In genomic region chr2:186718895-186719294, GRCh38 we compare ENCODE assay signal across 27 cellular contexts. TPM values are rescaled to one million over a fixed set of nuclear protein-coding genes. Genes with fewer than 3 reads are reported as not detected.
DNase-seq lines count a peak whose midpoint lies in the region; ATAC-seq, FAIRE-seq and TF ChIP-seq lines count a peak whose summit lies in the region.
"Had no signal": no experiment of that assay in that cellular context is flagged by ENCODE, and none has a peak within 500 bp of the region (broad histone marks: within the 10 kb centered on the region; RNA-seq: fewer than 3 reads in every experiment).

No MANE protein-coding gene starts in this region.

- no peak overlapping the region for H3K4ac ChIP-seq in H1 (replicated peaks; ENCODE audit: insufficient read length, low read depth, low read length)

- no peak overlapping the region for H2BK120ac ChIP-seq in H1 (replicated peaks; ENCODE audit: low read depth, low read length)

- H3K4me2 ChIP-seq in H1 (ENCODE audit: insufficient read depth in 1 of 2, low read depth in 2 of 2, low read length in 2 of 2) (peak overlapping the region; percentile 46 to 61), neural progenitor cell (peak overlapping the region; percentile 67)

- H4K20me1 ChIP-seq in H1 (replicated peaks in 1 of 2; ENCODE audit: control insufficient read depth in 1 of 2, insufficient read depth in 2 of 2, low read length in 2 of 2) = no peaks in the 10 kb centered on the region
- no peaks in the 10 kb centered on the region for H4K20me1 ChIP-seq in neural progenitor cell (ENCODE audit: low read depth)

- H4K8ac ChIP-seq in H1 (ENCODE audit: extremely low read depth, insufficient read depth, low read length) = no peak overlapping the region

- CTCF ChIA-PET in H1 (lab: Charles Lee; ENCODE audit: partially characterized antibody) = no interaction called here

- H3K36me3 Mint-ChIP-seq in neural progenitor cell = peaks cover 14% of the 10 kb centered on the region
- H3K36me3 Mint-ChIP-seq in immature natural killer cell = no peaks in the 10 kb centered on the region
- no peaks in the 10 kb centered on the region for H3K36me3 Mint-ChIP-seq in activated naive CD4-positive, alpha-beta T cell treated with anti-CD3 and anti-CD28 coated beads, Interleukin-2, amount 50 U/mL, for 72 hours
- H3K36me3 Mint-ChIP-seq: CD14-positive monocyte; natural killer cell treated with Interleukin-12 subunit alpha and Interleukin-12 subunit beta and Interleukin-15 and Interleukin-18, amount 100 ng/mL, for 72 hours had no signal

- POLR2A ChIA-PET in H1 (lab: Charles Lee; ENCODE audit: partially characterized antibody) = no interaction called here

- H3K27ac Mint-ChIP-seq in neural progenitor cell (peak overlapping the region; percentile 75), immature natural killer cell (no peak overlapping the region)
- no peak overlapping the region for H3K27ac Mint-ChIP-seq in activated naive CD4-positive, alpha-beta T cell treated with anti-CD3 and anti-CD28 coated beads, Interleukin-2, amount 50 U/mL, for 72 hours
- H3K27ac Mint-ChIP-seq: activated B cell treated with CpG ODN at 0.5 μM for 24 hours; activated naive CD8-positive, alpha-beta T cell treated with anti-CD3 and anti-CD28 coated beads, Interleukin-2, amount 50 U/mL, for 24 hours; CD14-positive monocyte; natural killer cell treated with Interleukin-12 subunit alpha and Interleukin-12 subunit beta and Interleukin-15 and Interleukin-18, amount 100 ng/mL, for 72 hours had no signal

- no peak for TF ChIP-seq POLR2A in H1 (IDR thresholded peaks at IDR 0.05; ENCODE audit: control extremely low read depth in 1 of 2, low read depth in 2 of 2, low read length in 2 of 2)

- peaks cover 31% of the 10 kb centered on the region for H3F3A ChIP-seq in neural progenitor cell (ENCODE audit: low read depth)

- no peaks in the 10 kb centered on the region for H3K23me2 ChIP-seq in H1 (ENCODE audit: low read depth, low read length)

- H3K27ac ChIP-seq in HUES48 (ENCODE audit: low read depth, low read length) = peak overlapping the region; percentile 68
- H3K27ac ChIP-seq in H1 (ENCODE audit: low read depth, low read length) = no peak overlapping the region
- peak overlapping the region; percentile 82 for H3K27ac ChIP-seq in neural progenitor cell
- H3K27ac ChIP-seq: left ventricle myocardium inferior, testis, uterus had no signal

- no peak overlapping the region for H3K23ac ChIP-seq in H1 (ENCODE audit: insufficient read length)

- no peak for TF ChIP-seq EP300 in H1 (IDR thresholded peaks at IDR 0.05; ENCODE audit: borderline replicate concordance in 1 of 2, low read depth in 2 of 2, low read length in 2 of 2)

- no peaks in the 10 kb centered on the region for H3K27me3 Mint-ChIP-seq in neural progenitor cell (ENCODE audit: insufficient read depth, low read depth)
- H3K27me3 Mint-ChIP-seq in immature natural killer cell (ENCODE audit: low read depth in 3 of 3) = peaks cover 0 to 5% (median 2%) of the 10 kb centered on the region in 3 donors
- H3K27me3 Mint-ChIP-seq: activated B cell treated with CpG ODN at 0.5 μM for 24 hours; activated naive CD8-positive, alpha-beta T cell treated with anti-CD3 and anti-CD28 coated beads, Interleukin-2, amount 50 U/mL, for 24 hours had no signal

- no peak overlapping the region for H2BK15ac ChIP-seq in H1 (ENCODE audit: low read length)

- no peaks in the 10 kb centered on the region for H3K9me3 ChIP-seq in HUES48 (ENCODE audit: control insufficient read depth, insufficient read depth, low read length)
- H3K9me3 ChIP-seq in H1 (ENCODE audit: insufficient read depth in 2 of 2, low read depth in 1 of 2, low read length in 1 of 2) = no peaks in the 10 kb centered on the region
- H3K9me3 ChIP-seq in neural progenitor cell (ENCODE audit: low read depth) = no peaks in the 10 kb centered on the region
- H3K9me3 ChIP-seq: left ventricle myocardium inferior, testis, uterus had no signal

- H3K9me3 Mint-ChIP-seq in neural progenitor cell (peaks cover 7% of the 10 kb centered on the region), immature natural killer cell (peaks cover 0 to 4% (median 0%) of the 10 kb centered on the region in 6 donors)
- H3K9me3 Mint-ChIP-seq in activated naive CD4-positive, alpha-beta T cell treated with anti-CD3 and anti-CD28 coated beads, Interleukin-2, amount 50 U/mL, for 72 hours = no peaks in the 10 kb centered on the region
- H3K9me3 Mint-ChIP-seq: activated B cell treated with CpG ODN at 0.5 μM for 24 hours; activated naive CD8-positive, alpha-beta T cell treated with anti-CD3 and anti-CD28 coated beads, Interleukin-2, amount 50 U/mL, for 24 hours; natural killer cell treated with Interleukin-12 subunit alpha and Interleukin-12 subunit beta and Interleukin-15 and Interleukin-18, amount 100 ng/mL, for 72 hours had no signal

- no peak for ATAC-seq in GM21390 (IDR thresholded peaks at IDR 0.05; ENCODE audit: unreplicated experiment)
- ATAC-seq in activated naive CD4-positive, alpha-beta T cell treated with anti-CD3 and anti-CD28 coated beads, Interleukin-2, amount 50 U/mL, for 72 hours = no peak
- ATAC-seq: activated naive CD8-positive, alpha-beta T cell treated with anti-CD3 and anti-CD28 coated beads, Interleukin-2, amount 50 U/mL, for 24 hours; natural killer cell treated with Interleukin-12 subunit alpha and Interleukin-12 subunit beta and Interleukin-15 and Interleukin-18, amount 100 ng/mL, for 72 hours; SK-N-SH treated with all-trans-retinoic acid at 6 μM for 48 hours had no signal

- peak overlapping the region; percentile 73 for H3K4me3 Mint-ChIP-seq in neural progenitor cell
- no peak overlapping the region for H3K4me3 Mint-ChIP-seq in immature natural killer cell
- H3K4me3 Mint-ChIP-seq: activated B cell treated with CpG ODN at 0.5 μM for 24 hours; activated naive CD8-positive, alpha-beta T cell treated with anti-CD3 and anti-CD28 coated beads, Interleukin-2, amount 50 U/mL, for 24 hours; CD14-positive monocyte; natural killer cell treated with Interleukin-12 subunit alpha and Interleukin-12 subunit beta and Interleukin-15 and Interleukin-18, amount 100 ng/mL, for 72 hours had no signal

- H3K56ac ChIP-seq in H1 (replicated peaks; ENCODE audit: insufficient read length, low read depth, low read length) = no peak overlapping the region

- peaks cover 58% of the 10 kb centered on the region for H3K4me1 Mint-ChIP-seq in neural progenitor cell
- H3K4me1 Mint-ChIP-seq in immature natural killer cell = no peaks in the 10 kb centered on the region
- H3K4me1 Mint-ChIP-seq: activated B cell treated with CpG ODN at 0.5 μM for 24 hours; activated naive CD8-positive, alpha-beta T cell treated with anti-CD3 and anti-CD28 coated beads, Interleukin-2, amount 50 U/mL, for 24 hours; CD14-positive monocyte had no signal

- no peaks in the 10 kb centered on the region for H3K27me3 ChIP-seq in HUES48 (ENCODE audit: control insufficient read depth, insufficient read depth, low read length)
- no peaks in the 10 kb centered on the region for H3K27me3 ChIP-seq in H1 (replicated peaks in 1 of 4; ENCODE audit: control insufficient read depth in 3 of 4, extremely low read depth in 1 of 4, insufficient read depth in 3 of 4, low read length in 3 of 4)
- H3K27me3 ChIP-seq in neural progenitor cell = no peaks in the 10 kb centered on the region
- H3K27me3 ChIP-seq: testis, uterus had no signal

- H3K36me3 ChIP-seq in HUES48 (ENCODE audit: control insufficient read depth, insufficient read depth, low read length) (no peaks in the 10 kb centered on the region), H1 (ENCODE audit: control insufficient read depth in 2 of 4, insufficient read depth in 4 of 4, low read length in 3 of 4) (no peaks in the 10 kb centered on the region), neural progenitor cell (no peaks in the 10 kb centered on the region)
- H3K36me3 ChIP-seq: left ventricle myocardium inferior, uterus had no signal

- TF ChIP-seq RAD21 in H1 (IDR thresholded peaks at IDR 0.05 in 1 of 2, conservative IDR thresholded peaks at IDR 0.05 in 1 of 2; ENCODE audit: low read depth in 2 of 2, low read length in 2 of 2) = no peak

- H2AFZ ChIP-seq in H1 (ENCODE audit: low read length) (no peak overlapping the region), neural progenitor cell (replicated peaks) (no peak overlapping the region)

- no peak overlapping the region for H3K18ac ChIP-seq in H1 (ENCODE audit: extremely low read depth, low read length)

- H4K5ac ChIP-seq in H1 (ENCODE audit: insufficient read length, low read depth, low read length) = no peak overlapping the region

- TF ChIP-seq CTCF in H1 (IDR thresholded peaks at IDR 0.05; ENCODE audit: control extremely low read depth in 1 of 3, insufficient read depth in 1 of 3, low read depth in 1 of 3, low read length in 3 of 3) = no peak
- no peak for TF ChIP-seq CTCF in neural progenitor cell (IDR thresholded peaks at IDR 0.05)

- peak; percentile 65 for FAIRE-seq in H1 (lab: Jason Lieb, UNC)
- FAIRE-seq: bronchial epithelial cell, D721Med had no signal

- H2BK12ac ChIP-seq in H1 (ENCODE audit: low read depth, low read length) = no peak overlapping the region

- H3K79me2 ChIP-seq in H1 (ENCODE audit: control insufficient read depth in 1 of 2, insufficient read depth in 2 of 2, low read length in 2 of 2) = peaks cover 0 to 11% of the 10 kb centered on the region in 2 experiments; a peak in 2 of 4 replicates
- peaks cover 7% of the 10 kb centered on the region for H3K79me2 ChIP-seq in neural progenitor cell (ENCODE audit: low read depth)

- no peak overlapping the region for H4K91ac ChIP-seq in H1 (replicated peaks; ENCODE audit: insufficient read length, low read length)

- H3K79me1 ChIP-seq in H1 (ENCODE audit: low read depth, low read length) = 0 out of 2 replicates have a peak, but pooled peaks cover 2% of the 10 kb centered on the region

- peak overlapping the region; percentile 3; the same call in 1 of the 2 replicates for H3K4me3 ChIP-seq in HUES48 (ENCODE audit: low read depth, low read length)
- H3K4me3 ChIP-seq in H1 (ENCODE audit: extremely low read depth in 1 of 4, insufficient read depth in 2 of 4, low read depth in 3 of 4, low read length in 4 of 4) = peak overlapping the region in 2 of 4 experiments; percentile 11 to 33; a peak in 2 of 8 replicates
- H3K4me3 ChIP-seq in neural progenitor cell = peak overlapping the region; percentile 26
- H3K4me3 ChIP-seq: left ventricle myocardium inferior, testis, uterus had no signal

- H2BK5ac ChIP-seq in H1 (ENCODE audit: low read depth, low read length) = no peak overlapping the region; the same call in 1 of the 2 replicates

- H2BK20ac ChIP-seq in H1 (ENCODE audit: low read length) = no peak overlapping the region

- DNase-seq in NCI-H2227 treated with DMSO at 0.1 percent for 48 hours (lab: John Stamatoyannopoulos, UW) (peak; percentile 85), H1 (ENCODE audit: low read depth in 1 of 2, low spot score in 2 of 2) (no peak), neural progenitor cell (ENCODE audit: low spot score) (peak; percentile 44), immature natural killer cell (no peak), NCI-H1436 (lab: John Stamatoyannopoulos, UW) (no peak)
- DNase-seq in activated naive CD4-positive, alpha-beta T cell treated with anti-CD3 and anti-CD28 coated beads, Interleukin-2, amount 50 U/mL, for 72 hours (ENCODE audit: low spot score in 2 of 2) = no peak
- DNase-seq: activated B cell treated with CpG ODN at 0.5 μM for 24 hours; activated CD4-positive, alpha-beta T cell treated with anti-CD3 and anti-CD28 coated beads, Interleukin-2, amount 50 U/mL, for 4 hours; activated CD8-positive, alpha-beta memory T cell treated with anti-CD3 and anti-CD28 coated beads, Interleukin-2, amount 50 U/mL, for 48 hours; activated effector memory CD4-positive, alpha-beta T cell treated with anti-CD3 and anti-CD28 coated beads, Interleukin-2, amount 50 U/mL, for 16 hours; activated naive CD8-positive, alpha-beta T cell treated with anti-CD3 and anti-CD28 coated beads, Interleukin-2, amount 50 U/mL, for 24 hours; cortex of kidney; HCEC 1CT; left ventricle myocardium inferior; midbrain; NCI-H2029; NCI-H524 treated with DMSO at 0.1 percent for 48 hours; stimulated activated CD4-positive, alpha-beta T cell treated with anti-CD3 and anti-CD28 coated beads, Interleukin-1b, Interleukin-23, amount 100 ng/mL, for 48 hours; testis; uterus had no signal

- WGBS in H1 (ENCODE audit: extremely low coverage in 1 of 2, insufficient coverage in 1 of 2, insufficient read length in 1 of 2, insufficient replicate concordance in 2 of 2, low coverage in 1 of 2, low lambda C conversion rate in 2 of 2, missing lambda C conversion rate in 1 of 2), 2 experiments = 25% methylated on average over 4 of the region's 4 CpGs; no CpG with 5 or more reads in 1 of the 2 experiments

- H3K4me1 ChIP-seq in HUES48 (ENCODE audit: control insufficient read depth, insufficient read depth, low read length) (peaks cover 47% of the 10 kb centered on the region), H1 (replicated peaks in 1 of 4; ENCODE audit: control insufficient read depth in 3 of 4, insufficient read depth in 4 of 4, low read length in 3 of 4) (peaks cover 0 to 13% (median 5%) of the 10 kb centered on the region in 4 experiments; a peak in 4 of 7 replicates), neural progenitor cell (peaks cover 46% of the 10 kb centered on the region)
- H3K4me1 ChIP-seq: left ventricle myocardium inferior, testis, uterus had no signal

- no peak overlapping the region for H2AK5ac ChIP-seq in H1 (ENCODE audit: low read depth, low read length)

- H3K14ac ChIP-seq in H1 (ENCODE audit: insufficient read length) = no peak overlapping the region

- H3K9ac ChIP-seq in HUES48 (ENCODE audit: low read depth, low read length) (no peak overlapping the region), H1 (replicated peaks in 1 of 4; ENCODE audit: extremely low read depth in 1 of 4, low read depth in 3 of 4, low read length in 3 of 4) (no peak overlapping the region), neural progenitor cell (no peak overlapping the region)

RNA-seq across cellular contexts. Expression of gene FAM171B, which starts 25.0 kb away (rescaled TPM):
- 30.1 and 36.2 TPM in 2 replicates for total RNA-seq in H1 (2021; fragmentation: NEBNext Ultra II Directional; extraction: Animal tissue kit (Norgen Biotek cat#: 25700))
- 2.5 and 4.6 TPM in 2 replicates for polyA plus RNA-seq in H1 (2011; rRNA removed)
- polyA plus RNA-seq in H1 (2011; cell fraction: cytosol; rRNA removed) = 4.0 TPM
- polyA plus RNA-seq in H1 (2011; cell fraction: nucleus; rRNA removed) = 6.1 TPM
- polyA plus RNA-seq in H1 (2012, experiment 1 of 2) = 4.8 to 8.0 TPM (median 6.2 TPM) in 4 replicates
- 0.56 TPM for polyA plus RNA-seq in H1 (2012, experiment 2 of 2)
- 19.2 TPM for polyA plus RNA-seq in H1 (2013, experiment 1 of 2)
- polyA plus RNA-seq in H1 (2013, experiment 2 of 2) = 18.9 TPM
- polyA minus RNA-seq in H1 (2011; rRNA and poly(A)+ RNA removed) = 31.0 and 46.7 TPM in 2 replicates
- 9.2 TPM for polyA minus RNA-seq in H1 (2011; cell fraction: cytosol; rRNA and poly(A)+ RNA removed)
- 47.8 TPM for polyA minus RNA-seq in H1 (2011; cell fraction: nucleus; rRNA and poly(A)+ RNA removed)
- 17.2 and 28.4 TPM in 2 replicates for total RNA-seq in neural progenitor cell (ENCODE audit: low replicate concordance)
- under 1 TPM in 2 of 3 donors, not detected in 1; 0.22 to 0.71 TPM for polyA plus RNA-seq in immature natural killer cell
- under 1 TPM; 0.25 to 0.49 TPM for total RNA-seq in activated naive CD4-positive, alpha-beta T cell treated with anti-CD3 and anti-CD28 coated beads, Interleukin-2, amount 50 U/mL, for 72 hours
- total RNA-seq: activated B cell treated with CpG ODN at 0.5 μM for 24 hours had no signal

Comparison
In these comparisons a context has a peak if more than half of its experiments do, and no peak if none do; other contexts are left out.
1. DNase-seq: peak in NCI-H2227 treated with DMSO at 0.1 percent for 48 hours (single experiment) and neural progenitor cell (single experiment); none in H1 (0 of 2), immature natural killer cell (0 of 3), activated naive CD4-positive, alpha-beta T cell treated with anti-CD3 and anti-CD28 coated beads, Interleukin-2, amount 50 U/mL, for 72 hours (0 of 2) and NCI-H1436 (single experiment).
2. RNA of gene FAM171B, which starts 25.0 kb away (total RNA-seq): 30.1 to 36.2 TPM in H1 and 17.2 to 28.4 TPM in neural progenitor cell; 0.25 to 0.49 TPM in activated naive CD4-positive, alpha-beta T cell treated with anti-CD3 and anti-CD28 coated beads, Interleukin-2, amount 50 U/mL, for 72 hours; every median in the first group is over 10 times any median in the second.